Comparison of ENCODE assay signal across 16 cellular contexts in genomic region chr5:36880761-36881160, GRCh38. TPM values are rescaled to one million over a fixed set of nuclear protein-coding genes. Genes with fewer than 3 reads are reported as not detected.
DNase-seq lines count a peak whose midpoint lies in the region; ATAC-seq and TF ChIP-seq lines count a peak whose summit lies in the region.
"Had no signal": no experiment of that assay in that cellular context is flagged by ENCODE, and none has a peak within 500 bp of the region (broad histone marks: within the 10 kb centered on the region; RNA-seq: fewer than 3 reads in every experiment).

No MANE protein-coding gene starts in this region.

- no peak for DNase-seq in activated CD4-positive, alpha-beta T cell treated with anti-CD3 and anti-CD28 coated beads for 36 hours
- DNase-seq in activated CD4-positive, alpha-beta T cell treated with anti-CD3 and anti-CD28 coated beads, Interleukin-2, amount 10 ng/mL, durations not matched to agents 7 days and 5 days = no peak
- DNase-seq in OCI-M1 (lab: John Stamatoyannopoulos, UW) (peak; percentile 87), endothelial cell (ENCODE audit: low spot score) (no peak), upper lobe of right lung (no peak)
- DNase-seq: activated CD4-positive, alpha-beta T cell treated with anti-CD3 and anti-CD28 coated beads for 4 hours; GDM1; islet precursor cell; NCI-H187; RPMI8226; stimulated activated CD4-positive, alpha-beta T cell treated with anti-CD3 and anti-CD28 coated beads, Interleukin-4, amount 100 ng/mL, for 1 hour had no signal

- CTCF ChIA-PET in activated CD4-positive, alpha-beta T cell treated with anti-CD3 and anti-CD28 coated beads for 36 hours (lab: Charles Lee) = interaction anchor here (1.0 to 1.4 kb wide), 5 partner anchors 17 to 1095 kb away, joined by 3 to 4 read pairs (median 4); no protein-coding TSS in a partner anchor
- CTCF ChIA-PET in activated CD4-positive, alpha-beta T cell treated with anti-CD3 and anti-CD28 coated beads, Interleukin-2, amount 10 ng/mL, durations not matched to agents 7 days and 5 days (lab: Charles Lee) = no interaction called here

- H3K4me3 ChIP-seq in skeletal muscle satellite cell (ENCODE audit: low read length) (no peak overlapping the region), upper lobe of right lung (no peak overlapping the region)
- H3K4me3 ChIP-seq: suprapubic skin had no signal

- no peaks in the 10 kb centered on the region for H3K9me3 ChIP-seq in skeletal muscle satellite cell (replicated peaks; ENCODE audit: low read length)
- no peaks in the 10 kb centered on the region for H3K9me3 ChIP-seq in upper lobe of right lung
- H3K9me3 ChIP-seq: suprapubic skin had no signal

- H3K36me3 ChIP-seq in skeletal muscle satellite cell (ENCODE audit: insufficient read depth, low read length) (no peaks in the 10 kb centered on the region), upper lobe of right lung (no peaks in the 10 kb centered on the region)

- peak overlapping the region; percentile 34 for H3K4me2 ChIP-seq in skeletal muscle satellite cell (ENCODE audit: low read length)

- peaks cover 2% of the 10 kb centered on the region for H3K4me1 ChIP-seq in skeletal muscle satellite cell (ENCODE audit: control insufficient read depth, insufficient read depth, low read length)
- H3K4me1 ChIP-seq in upper lobe of right lung = peaks cover 56% of the 10 kb centered on the region

- ATAC-seq in activated CD4-positive, alpha-beta T cell treated with anti-CD3 and anti-CD28 coated beads for 36 hours = no peak
- ATAC-seq in upper lobe of right lung (no peak), HG02678 (IDR thresholded peaks at IDR 0.05; ENCODE audit: unreplicated experiment) (no peak), esophagus mucosa (no peak)

- H3K9me3 Mint-ChIP-seq in activated CD4-positive, alpha-beta T cell treated with anti-CD3 and anti-CD28 coated beads for 36 hours (ENCODE audit: low read depth) = no peaks in the 10 kb centered on the region
- H3K9me3 Mint-ChIP-seq in activated CD4-positive, alpha-beta T cell treated with anti-CD3 and anti-CD28 coated beads, Interleukin-2, amount 10 ng/mL, durations not matched to agents 7 days and 5 days = no peaks in the 10 kb centered on the region
- H3K9me3 Mint-ChIP-seq in endothelial cell (ENCODE audit: unreplicated experiment) = no peaks in the 10 kb centered on the region

- H3K4me3 Mint-ChIP-seq in activated CD4-positive, alpha-beta T cell treated with anti-CD3 and anti-CD28 coated beads for 36 hours = peak overlapping the region; percentile 11
- no peak overlapping the region for H3K4me3 Mint-ChIP-seq in activated CD4-positive, alpha-beta T cell treated with anti-CD3 and anti-CD28 coated beads, Interleukin-2, amount 10 ng/mL, durations not matched to agents 7 days and 5 days
- no peak overlapping the region for H3K4me3 Mint-ChIP-seq in endothelial cell (ENCODE audit: unreplicated experiment)

- POLR2A ChIA-PET in activated CD4-positive, alpha-beta T cell treated with anti-CD3 and anti-CD28 coated beads for 36 hours (lab: Charles Lee) = no interaction called here
- POLR2A ChIA-PET in activated CD4-positive, alpha-beta T cell treated with anti-CD3 and anti-CD28 coated beads, Interleukin-2, amount 10 ng/mL, durations not matched to agents 7 days and 5 days (lab: Charles Lee) = no interaction called here

- no peak overlapping the region for H3K9ac ChIP-seq in skeletal muscle satellite cell (ENCODE audit: low read depth, low read length)

- no peak overlapping the region for H3K27ac ChIP-seq in upper lobe of right lung
- H3K27ac ChIP-seq: epithelial cell of prostate, suprapubic skin had no signal

- TF ChIP-seq CTCF in endothelial cell (IDR thresholded peaks at IDR 0.05; ENCODE audit: unreplicated experiment) (no peak), upper lobe of right lung (IDR thresholded peaks at IDR 0.05) (no peak)

- no peaks in the 10 kb centered on the region for H3K27me3 ChIP-seq in skeletal muscle satellite cell (ENCODE audit: control insufficient read depth, insufficient read depth, low read length)
- no peaks in the 10 kb centered on the region for H3K27me3 ChIP-seq in upper lobe of right lung
- H3K27me3 ChIP-seq: suprapubic skin had no signal

- no peaks in the 10 kb centered on the region for H3K27me3 Mint-ChIP-seq in activated CD4-positive, alpha-beta T cell treated with anti-CD3 and anti-CD28 coated beads for 36 hours
- no peaks in the 10 kb centered on the region for H3K27me3 Mint-ChIP-seq in activated CD4-positive, alpha-beta T cell treated with anti-CD3 and anti-CD28 coated beads, Interleukin-2, amount 10 ng/mL, durations not matched to agents 7 days and 5 days
- H3K27me3 Mint-ChIP-seq in endothelial cell (ENCODE audit: unreplicated experiment) = peaks cover 13% of the 10 kb centered on the region

- H3K36me3 Mint-ChIP-seq in activated CD4-positive, alpha-beta T cell treated with anti-CD3 and anti-CD28 coated beads for 36 hours (ENCODE audit: low read depth) = peaks cover 8% of the 10 kb centered on the region
- H3K36me3 Mint-ChIP-seq in activated CD4-positive, alpha-beta T cell treated with anti-CD3 and anti-CD28 coated beads, Interleukin-2, amount 10 ng/mL, durations not matched to agents 7 days and 5 days (ENCODE audit: low read depth) = peaks cover 16% of the 10 kb centered on the region
- H3K36me3 Mint-ChIP-seq in endothelial cell (ENCODE audit: low read depth, unreplicated experiment) = peaks cover 10% of the 10 kb centered on the region

- intact Hi-C loops in activated CD4-positive, alpha-beta T cell treated with anti-CD3 and anti-CD28 coated beads for 36 hours (cut with DNase I, micrococcal nuclease) = no loop called here
- intact Hi-C loops in upper lobe of right lung (cut with DNase I) = no loop called here

- peak overlapping the region; percentile 24 for H3K27ac Mint-ChIP-seq in activated CD4-positive, alpha-beta T cell treated with anti-CD3 and anti-CD28 coated beads for 36 hours
- no peak overlapping the region for H3K27ac Mint-ChIP-seq in activated CD4-positive, alpha-beta T cell treated with anti-CD3 and anti-CD28 coated beads, Interleukin-2, amount 10 ng/mL, durations not matched to agents 7 days and 5 days
- peak overlapping the region; percentile 15 for H3K27ac Mint-ChIP-seq in endothelial cell (ENCODE audit: unreplicated experiment)

- peaks cover 44% of the 10 kb centered on the region for H3K4me1 Mint-ChIP-seq in activated CD4-positive, alpha-beta T cell treated with anti-CD3 and anti-CD28 coated beads for 36 hours
- H3K4me1 Mint-ChIP-seq in activated CD4-positive, alpha-beta T cell treated with anti-CD3 and anti-CD28 coated beads, Interleukin-2, amount 10 ng/mL, durations not matched to agents 7 days and 5 days = peaks cover 40% of the 10 kb centered on the region
- H3K4me1 Mint-ChIP-seq in endothelial cell (ENCODE audit: unreplicated experiment) = peaks cover 11% of the 10 kb centered on the region

RNA-seq across cellular contexts. Expression of gene NIPBL, which starts 4.2 kb away (rescaled TPM):
- total RNA-seq in activated CD4-positive, alpha-beta T cell treated with anti-CD3 and anti-CD28 coated beads for 36 hours = 10 to 100 TPM; 42.7 to 50.9 TPM
- total RNA-seq in activated CD4-positive, alpha-beta T cell treated with anti-CD3 and anti-CD28 coated beads, Interleukin-2, amount 10 ng/mL, durations not matched to agents 7 days and 5 days = 10 to 100 TPM; 59.4 to 72.8 TPM
- total RNA-seq in endothelial cell (ENCODE audit: unreplicated experiment) = 61.5 TPM
- 13.3 and 16.0 TPM in 2 replicates for total RNA-seq in skeletal muscle satellite cell (2012; rRNA removed)
- 63.0 TPM for total RNA-seq in upper lobe of right lung
- 36.1 TPM for total RNA-seq in esophagus mucosa
